In genomic region chr13:114101325-114101821, GRCh38 we compare ENCODE assay signal across 11 cellular contexts. TPM values are rescaled to one million over a fixed set of nuclear protein-coding genes. Genes with fewer than 3 reads are reported as not detected.
A peak's percentile ranks its signal among the peaks of the same experiment; 100 is the strongest.
DNase-seq lines count a peak whose midpoint lies in the region; ATAC-seq and TF ChIP-seq lines count a peak whose summit lies in the region.
"Had no signal": no experiment of that assay in that cellular context is flagged by ENCODE, and none has a peak within 500 bp of the region (broad histone marks: within the 10 kb centered on the region; RNA-seq: fewer than 3 reads in every experiment).

No MANE protein-coding gene starts in this region.

- H3K36me3 ChIP-seq in body of pancreas (replicated peaks in 1 of 2; ENCODE audit: insufficient read depth in 1 of 2, low read depth in 2 of 2) (no peaks in the 10 kb centered on the region), lower lobe of right lung (no peaks in the 10 kb centered on the region), stomach smooth muscle (ENCODE audit: control insufficient read depth in 2 of 2, insufficient read depth in 2 of 2, low read length in 2 of 2) (no peaks in the 10 kb centered on the region)

- WGBS in body of pancreas, 2 donors: 66 to 72% methylated on average over 8 to 17 of the region's 17 CpGs

- TF ChIP-seq EP300 in Ishikawa (IDR thresholded peaks at IDR 0.05; ENCODE audit: borderline replicate concordance): no peak

- H3K27ac ChIP-seq in body of pancreas (peak overlapping the region; percentile 62 to 78 (median 70)), lower lobe of right lung (no peak overlapping the region), stomach smooth muscle (ENCODE audit: low read length) (peak overlapping the region; percentile 55)

- H3K9ac ChIP-seq in stomach smooth muscle (ENCODE audit: low read length in 2 of 2): peak overlapping the region in 1 of 2 donors; percentile 14

- DNase-seq in body of pancreas (peak in 2 of 4 donors; percentile 20 to 42), lower lobe of right lung (peak; percentile 36), LoVo (ENCODE audit: low spot score) (no peak)
- DNase-seq: activated CD8-positive, alpha-beta memory T cell treated with anti-CD3 and anti-CD28 coated beads, Interleukin-2, amount 10 ng/mL, durations not matched to agents 7 days and 5 days; DND-41; Karpas-422 had no signal

- TF ChIP-seq CTCF in body of pancreas (IDR thresholded peaks at IDR 0.05) (no peak), lower lobe of right lung (IDR thresholded peaks at IDR 0.05) (no peak)

- TF ChIP-seq POLR2A in body of pancreas (IDR thresholded peaks at IDR 0.05): no peak

- no peaks in the 10 kb centered on the region for H3K27me3 ChIP-seq in body of pancreas
- no peaks in the 10 kb centered on the region for H3K27me3 ChIP-seq in lower lobe of right lung (ENCODE audit: low read depth)
- H3K27me3 ChIP-seq in stomach smooth muscle (ENCODE audit: control insufficient read depth in 1 of 2, insufficient read depth in 2 of 2, low read length in 2 of 2): no peaks in the 10 kb centered on the region

- TF ChIP-seq RAD21 in Ishikawa (IDR thresholded peaks at IDR 0.05; ENCODE audit: low read depth): no peak

- peaks cover 31% of the 10 kb centered on the region for H3K4me1 ChIP-seq in body of pancreas
- peaks cover 16% of the 10 kb centered on the region for H3K4me1 ChIP-seq in lower lobe of right lung
- peaks cover 45% of the 10 kb centered on the region for H3K4me1 ChIP-seq in stomach smooth muscle (ENCODE audit: control insufficient read depth, insufficient read depth, low read length)

- ATAC-seq in body of pancreas: peak; percentile 13
- peak in 1 of 2 donors; percentile 21 for ATAC-seq in lower lobe of right lung
- no peak for ATAC-seq in HG03565 (IDR thresholded peaks at IDR 0.05; ENCODE audit: unreplicated experiment)
- ATAC-seq in GM19395 (IDR thresholded peaks at IDR 0.05; ENCODE audit: unreplicated experiment): no peak
- ATAC-seq in GM18907 (IDR thresholded peaks at IDR 0.05; ENCODE audit: unreplicated experiment): no peak
- ATAC-seq: activated CD8-positive, alpha-beta memory T cell treated with anti-CD3 and anti-CD28 coated beads, Interleukin-2, amount 10 ng/mL, durations not matched to agents 7 days and 5 days had no signal

- intact Hi-C loops in body of pancreas (cut with DNase I): no loop called here
- intact Hi-C loops in lower lobe of right lung (cut with DNase I): no loop called here

- H3K4me3 ChIP-seq in body of pancreas: no peak overlapping the region
- no peak overlapping the region for H3K4me3 ChIP-seq in lower lobe of right lung
- H3K4me3 ChIP-seq in stomach smooth muscle (ENCODE audit: low read length in 2 of 2): no peak overlapping the region

- H3K9me3 ChIP-seq in body of pancreas: no peaks in the 10 kb centered on the region
- no peaks in the 10 kb centered on the region for H3K9me3 ChIP-seq in lower lobe of right lung
- H3K9me3 ChIP-seq in stomach smooth muscle (ENCODE audit: control insufficient read depth in 2 of 2, low read length in 2 of 2): no peaks in the 10 kb centered on the region

TF ChIP-seq in Ishikawa, 13 proteins besides CTCF, POLR2A, EP300 and RAD21:
- 0 out of 2 replicates have a peak, but pooled peaks have one; percentile 4 for TF ChIP-seq ZBTB7A (IDR thresholded peaks at IDR 0.05; ENCODE audit: low read depth)
- no peak for TF ChIP-seq TAF1 (IDR thresholded peaks at IDR 0.05; ENCODE audit: low read depth)

RNA-seq across cellular contexts. Expression of gene RASA3, which starts 31.1 kb away (rescaled TPM):
- total RNA-seq in body of pancreas (10 to 100 TPM; 10.2 to 19.2 TPM), lower lobe of right lung (19.1 TPM)
